In genomic region chr2:170928036-170928823, GRCh38 we compare ENCODE assay signal across 1 cellular context.
TF ChIP-seq lines count a peak whose summit lies in the region.

No MANE protein-coding gene starts in this region.

TF ChIP-seq in HepG2, 621 proteins besides CTCF, POLR2A, EP300 and RAD21 (continued from another document and continues in another):
- no peak; the same call in 1 of the 2 replicates for TF ChIP-seq DNMT3B (CRISPR knock-in tag; conservative IDR thresholded peaks at IDR 0.05)
- TF ChIP-seq HNF4A (CRISPR knock-in tag; IDR thresholded peaks at IDR 0.05), result 0 out of 2 replicates have a peak, but pooled peaks have one; percentile 12
- TF ChIP-seq CHCHD3 (CRISPR knock-in tag; IDR thresholded peaks at IDR 0.05), result no peak; the same call in 1 of the 2 replicates
- peak; percentile 97 for TF ChIP-seq SNAPC4 (CRISPR knock-in tag; IDR thresholded peaks at IDR 0.05)
- no peak for TF ChIP-seq ZNF883 (CRISPR knock-in tag; IDR thresholded peaks at IDR 0.05; ENCODE audit: not compliant biosample characterization)
- TF ChIP-seq MXD1 (CRISPR knock-in tag; IDR thresholded peaks at IDR 0.05), result no peak
- TF ChIP-seq HDAC2 (CRISPR knock-in tag; IDR thresholded peaks at IDR 0.05), result peak; percentile 35; the same call in 1 of the 2 replicates
- TF ChIP-seq ZNF629 (CRISPR knock-in tag; conservative IDR thresholded peaks at IDR 0.05), result no peak
- TF ChIP-seq ATF6 (CRISPR knock-in tag; conservative IDR thresholded peaks at IDR 0.05), result 0 out of 2 replicates have a peak, but pooled peaks have one; percentile 0
- no peak for TF ChIP-seq CHD2 (IDR thresholded peaks at IDR 0.05; ENCODE audit: low read depth, low read length)
- no peak for TF ChIP-seq ZNF580 (CRISPR knock-in tag; IDR thresholded peaks at IDR 0.05; ENCODE audit: borderline replicate concordance, low read depth)
- TF ChIP-seq ZFP90 (CRISPR knock-in tag; IDR thresholded peaks at IDR 0.05; ENCODE audit: borderline replicate concordance), result no peak
- TF ChIP-seq SALL1 (CRISPR knock-in tag; IDR thresholded peaks at IDR 0.05), result no peak; the same call in 1 of the 2 replicates
- TF ChIP-seq NCOA5 (CRISPR knock-in tag; IDR thresholded peaks at IDR 0.05), result no peak
- TF ChIP-seq ARID2 (CRISPR knock-in tag; IDR thresholded peaks at IDR 0.05; ENCODE audit: borderline replicate concordance), result no peak
- TF ChIP-seq HDAC6 (IDR thresholded peaks at IDR 0.05; ENCODE audit: low read depth, low read length), result peak; percentile 52; the same call in 1 of the 2 replicates
- peak; percentile 47; the same call in 1 of the 2 replicates for TF ChIP-seq BRD4 (CRISPR knock-in tag; IDR thresholded peaks at IDR 0.05)
- no peak; the same call in 1 of the 2 replicates for TF ChIP-seq ZNF720 (CRISPR knock-in tag; IDR thresholded peaks at IDR 0.05)
- TF ChIP-seq ZNF670 (CRISPR knock-in tag; IDR thresholded peaks at IDR 0.05; ENCODE audit: borderline replicate concordance), result no peak
- no peak for TF ChIP-seq TRAFD1 (CRISPR knock-in tag; IDR thresholded peaks at IDR 0.05; ENCODE audit: borderline replicate concordance)
- TF ChIP-seq NR1H2 (CRISPR knock-in tag; IDR thresholded peaks at IDR 0.05; ENCODE audit: borderline replicate concordance, low read depth), result no peak
- no peak for TF ChIP-seq RFXAP (CRISPR knock-in tag; IDR thresholded peaks at IDR 0.05; ENCODE audit: borderline replicate concordance)
- peak; percentile 48; the same call in 1 of the 2 replicates for TF ChIP-seq ZNF691 (CRISPR knock-in tag; IDR thresholded peaks at IDR 0.05; ENCODE audit: borderline replicate concordance, low read depth)
- no peak for TF ChIP-seq KDM5B (CRISPR knock-in tag; IDR thresholded peaks at IDR 0.05; ENCODE audit: borderline replicate concordance)
- TF ChIP-seq SKIL (CRISPR knock-in tag; IDR thresholded peaks at IDR 0.05; ENCODE audit: borderline replicate concordance), result no peak
- TF ChIP-seq ZNF253 (CRISPR knock-in tag; IDR thresholded peaks at IDR 0.05; ENCODE audit: borderline replicate concordance), result no peak
- TF ChIP-seq FOXP1 (IDR thresholded peaks at IDR 0.05), result no peak
- peak; percentile 35; the same call in 1 of the 2 replicates for TF ChIP-seq FOXP1 (CRISPR knock-in tag; IDR thresholded peaks at IDR 0.05)
- TF ChIP-seq ZNF414 (CRISPR knock-in tag; IDR thresholded peaks at IDR 0.05), result no peak
- TF ChIP-seq SNRNP70 (IDR thresholded peaks at IDR 0.05; ENCODE audit: low read depth, low read length), result no peak
- TF ChIP-seq MYPOP (CRISPR knock-in tag; IDR thresholded peaks at IDR 0.05), result no peak
- TF ChIP-seq PHF5A (CRISPR knock-in tag; IDR thresholded peaks at IDR 0.05; ENCODE audit: low read depth, unreplicated experiment), result no peak
- TF ChIP-seq ZNF205 (CRISPR knock-in tag; IDR thresholded peaks at IDR 0.05), result 0 out of 2 replicates have a peak, but pooled peaks have one; percentile 37
- TF ChIP-seq ZNF124 (CRISPR knock-in tag; IDR thresholded peaks at IDR 0.05), result 0 out of 2 replicates have a peak, but pooled peaks have one; percentile 17
- peak; percentile 11; the same call in 1 of the 2 replicates for TF ChIP-seq ZSCAN22 (CRISPR knock-in tag; IDR thresholded peaks at IDR 0.05)
- TF ChIP-seq ZNF276 (CRISPR knock-in tag; IDR thresholded peaks at IDR 0.05; ENCODE audit: low read depth), result no peak
- TF ChIP-seq TFDP1 (CRISPR knock-in tag; IDR thresholded peaks at IDR 0.05; ENCODE audit: borderline replicate concordance), result peak; percentile 26; the same call in 1 of the 2 replicates
- TF ChIP-seq YY1 (IDR thresholded peaks at IDR 0.05; ENCODE audit: insufficient read depth, insufficient replicate concordance, low read depth, low read length), result no peak
- peak; percentile 83 for TF ChIP-seq SAP130 (CRISPR knock-in tag; IDR thresholded peaks at IDR 0.05; ENCODE audit: low read depth)
- TF ChIP-seq SP2 (CRISPR knock-in tag; IDR thresholded peaks at IDR 0.05), result no peak
- no peak for TF ChIP-seq KLF6 (CRISPR knock-in tag; IDR thresholded peaks at IDR 0.05)
- TF ChIP-seq SMARCE1 (IDR thresholded peaks at IDR 0.05; ENCODE audit: borderline replicate concordance), result no peak
- no peak for TF ChIP-seq SMYD3 (CRISPR knock-in tag; IDR thresholded peaks at IDR 0.05)
- no peak for TF ChIP-seq KLF13 (CRISPR knock-in tag; IDR thresholded peaks at IDR 0.05)
- TF ChIP-seq ZNF749 (CRISPR knock-in tag; IDR thresholded peaks at IDR 0.05; ENCODE audit: borderline replicate concordance), result 0 out of 2 replicates have a peak, but pooled peaks have one; percentile 7
- no peak for TF ChIP-seq FOXC1 (CRISPR knock-in tag; IDR thresholded peaks at IDR 0.05; ENCODE audit: borderline replicate concordance)
- TF ChIP-seq ZFY (CRISPR knock-in tag; IDR thresholded peaks at IDR 0.05), result peak; percentile 68
- TF ChIP-seq RBAK (CRISPR knock-in tag; IDR thresholded peaks at IDR 0.05), result no peak
- no peak for TF ChIP-seq AGO2 (optimal IDR thresholded peaks at IDR 0.05; ENCODE audit: low read depth, low read length)
- TF ChIP-seq KAT2B (IDR thresholded peaks at IDR 0.05; ENCODE audit: borderline replicate concordance, low read depth, low read length), result no peak
